Comparison of ENCODE assay signal across 8 cellular contexts in the genomic region with DNA sequence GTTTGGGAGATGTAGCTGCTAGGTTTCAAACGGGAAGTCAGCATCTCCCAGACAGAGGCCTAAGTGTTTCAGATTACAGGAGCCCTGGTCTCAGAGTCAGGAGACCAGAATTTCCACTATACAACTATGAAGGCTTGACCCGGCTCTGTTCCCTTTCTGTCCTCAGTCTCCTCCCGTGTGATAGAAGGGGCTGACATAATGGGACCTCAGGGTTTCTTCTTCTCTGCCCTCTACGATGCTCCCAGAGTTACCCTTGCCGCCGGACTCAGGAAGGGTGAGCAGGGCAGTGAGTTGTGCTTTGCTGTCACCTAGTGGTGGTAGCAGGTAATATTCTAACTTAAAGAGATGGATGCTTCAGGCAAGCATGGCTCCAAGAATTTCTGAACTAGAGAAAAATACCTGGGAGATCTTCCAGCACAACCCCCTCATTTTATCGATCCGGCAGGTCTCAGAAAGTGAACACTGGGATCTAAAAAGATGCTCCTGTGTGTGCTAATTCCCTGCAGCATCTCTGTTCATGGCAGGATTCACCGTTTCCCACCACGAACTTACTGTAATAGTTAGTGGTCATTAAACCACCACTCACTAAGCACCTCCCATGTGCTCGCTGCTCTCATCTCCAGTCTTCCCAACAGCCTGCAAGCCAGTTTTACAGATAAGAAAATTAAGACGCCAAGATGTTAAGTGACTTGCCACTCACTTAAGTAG.
DNase-seq lines count a peak whose midpoint lies in the region; ATAC-seq, FAIRE-seq and TF ChIP-seq lines count a peak whose summit lies in the region.

No MANE protein-coding gene starts in this region.

- H3K27ac Mint-ChIP-seq in activated naive CD8-positive, alpha-beta T cell treated with anti-CD3 and anti-CD28 coated beads, Interleukin-2, amount 10 ng/mL, durations not matched to agents 7 days and 5 days: no peak overlapping the region

- H3K4me2 ChIP-seq in A549: 0 out of 3 replicates have a peak overlapping the region, but pooled peaks have one; percentile 15

- intact Hi-C loops in heart right ventricle (cut with DNase I): loop anchor here (1.0 to 10.0 kb wide), 4 partner anchors 45 to 52 kb away; no protein-coding TSS in a partner anchor

- FAIRE-seq in A549 (lab: Jason Lieb, UNC): peak; percentile 18

- H3K9me3 ChIP-seq in A549 (no peaks in the 10 kb centered on the region), SJCRH30 (replicated peaks) (no peaks in the 10 kb centered on the region), heart right ventricle (no peaks in the 10 kb centered on the region)

- POLR2A ChIA-PET in A549 (lab: Yijun Ruan, JAX): no interaction called here
- POLR2A ChIA-PET in activated naive CD8-positive, alpha-beta T cell treated with anti-CD3 and anti-CD28 coated beads, Interleukin-2, amount 10 ng/mL, durations not matched to agents 7 days and 5 days (lab: Charles Lee): no interaction called here

- no peaks in the 10 kb centered on the region for H3K36me3 Mint-ChIP-seq in activated naive CD8-positive, alpha-beta T cell treated with anti-CD3 and anti-CD28 coated beads, Interleukin-2, amount 10 ng/mL, durations not matched to agents 7 days and 5 days

- H3K36me3 ChIP-seq in SJCRH30: no peaks in the 10 kb centered on the region
- H3K36me3 ChIP-seq in heart right ventricle: peaks cover 0 to 99% (median 0%) of the 10 kb centered on the region in 9 donors

- TF ChIP-seq POLR2A in A549 (IDR thresholded peaks at IDR 0.05; ENCODE audit: low read length): no peak

- peaks cover 7% of the 10 kb centered on the region; the same call in 2 of the 3 replicates for H3K4me1 ChIP-seq in A549
- no peaks in the 10 kb centered on the region for H3K4me1 ChIP-seq in SJCRH30
- H3K4me1 ChIP-seq in heart right ventricle: no peaks in the 10 kb centered on the region

- no peaks in the 10 kb centered on the region for H3K9me3 Mint-ChIP-seq in activated naive CD8-positive, alpha-beta T cell treated with anti-CD3 and anti-CD28 coated beads, Interleukin-2, amount 10 ng/mL, durations not matched to agents 7 days and 5 days

- ATAC-seq in A549: peak; percentile 75 to 87
- peak; percentile 68 for ATAC-seq in activated naive CD8-positive, alpha-beta T cell treated with anti-CD3 and anti-CD28 coated beads, Interleukin-2, amount 10 ng/mL, durations not matched to agents 7 days and 5 days (ENCODE audit: low read depth)
- ATAC-seq in heart right ventricle: peak; percentile 43 to 85 (median 76)
- ATAC-seq in GM18861 (IDR thresholded peaks at IDR 0.05; ENCODE audit: unreplicated experiment): no peak

- H3K27me3 ChIP-seq in SJCRH30 (0 out of 2 replicates have a peak, but pooled peaks cover 2% of the 10 kb centered on the region), heart right ventricle (no peaks in the 10 kb centered on the region)

- CTCF ChIA-PET in A549 (lab: Yijun Ruan, JAX): interaction anchor here (0.7 to 15.4 kb wide), 21 partner anchors 9 to 620 kb away, joined by 3 to 361 read pairs (median 7); no protein-coding TSS in a partner anchor

- TF ChIP-seq RAD21 in A549 (conservative IDR thresholded peaks at IDR 0.05 in 1 of 2, IDR thresholded peaks at IDR 0.05 in 1 of 2): peak; percentile 91 to 96

- H3K4me1 Mint-ChIP-seq in activated naive CD8-positive, alpha-beta T cell treated with anti-CD3 and anti-CD28 coated beads, Interleukin-2, amount 10 ng/mL, durations not matched to agents 7 days and 5 days: peaks cover 2% of the 10 kb centered on the region

- DNase-seq in A549 (ENCODE audit: low read depth in 1 of 2, low spot score in 1 of 2) (peak; percentile 72 to 79), Kasumi-1 (lab: John Stamatoyannopoulos, UW) (peak; percentile 7 to 33), SJCRH30 (peak; percentile 67 to 81), heart right ventricle (peak in 1 of 2 donors; percentile 67), putamen (ENCODE audit: low spot score) (peak; percentile 66)
- peak; percentile 49 for DNase-seq in activated naive CD8-positive, alpha-beta T cell treated with anti-CD3 and anti-CD28 coated beads, Interleukin-2, amount 10 ng/mL, durations not matched to agents 7 days and 5 days

- no peak for TF ChIP-seq EP300 in A549 (IDR thresholded peaks at IDR 0.05)

- H3K4me3 Mint-ChIP-seq in activated naive CD8-positive, alpha-beta T cell treated with anti-CD3 and anti-CD28 coated beads, Interleukin-2, amount 10 ng/mL, durations not matched to agents 7 days and 5 days: no peak overlapping the region

- H3K4me3 ChIP-seq in A549 (no peak overlapping the region), SJCRH30 (no peak overlapping the region), heart right ventricle (no peak overlapping the region)

- no peaks in the 10 kb centered on the region for H3K27me3 Mint-ChIP-seq in activated naive CD8-positive, alpha-beta T cell treated with anti-CD3 and anti-CD28 coated beads, Interleukin-2, amount 10 ng/mL, durations not matched to agents 7 days and 5 days

- 24% methylated on average over 12 of the region's 12 CpGs for WGBS in A549 (ENCODE audit: missing lambda C conversion rate)
- 26 to 29% methylated on average over 12 of the region's 12 CpGs for WGBS in heart right ventricle, 2 donors

- TF ChIP-seq CTCF in A549 (IDR thresholded peaks at IDR 0.05) (peak; percentile 90), GM12872 (IDR thresholded peaks at IDR 0.05; ENCODE audit: insufficient read depth, low read depth, low read length) (peak; percentile 90), heart right ventricle (IDR thresholded peaks at IDR 0.05) (peak; percentile 65 to 89 (median 84))

- H3K27ac ChIP-seq in A549: no peak overlapping the region
- no peak overlapping the region for H3K27ac ChIP-seq in SJCRH30
- no peak overlapping the region for H3K27ac ChIP-seq in heart right ventricle

TF ChIP-seq in A549, 52 proteins besides CTCF, POLR2A, EP300 and RAD21:
- TF ChIP-seq HEYL (CRISPR knock-in tag; IDR thresholded peaks at IDR 0.05) (no peak), RNF2 (IDR thresholded peaks at IDR 0.05; ENCODE audit: borderline replicate concordance, low read depth) (no peak), SMC3 (IDR thresholded peaks at IDR 0.05) (peak; percentile 80)
- TF ChIP-seq, protein P1, sequence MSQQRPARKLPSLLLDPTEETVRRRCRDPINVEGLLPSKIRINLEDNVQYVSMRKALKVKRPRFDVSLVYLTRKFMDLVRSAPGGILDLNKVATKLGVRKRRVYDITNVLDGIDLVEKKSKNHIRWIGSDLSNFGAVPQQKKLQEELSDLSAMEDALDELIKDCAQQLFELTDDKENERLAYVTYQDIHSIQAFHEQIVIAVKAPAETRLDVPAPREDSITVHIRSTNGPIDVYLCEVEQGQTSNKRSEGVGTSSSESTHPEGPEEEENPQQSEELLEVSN (IDR thresholded peaks at IDR 0.05; ENCODE audit: borderline replicate concordance, low read depth): no peak
- TF ChIP-seq, protein P2, sequence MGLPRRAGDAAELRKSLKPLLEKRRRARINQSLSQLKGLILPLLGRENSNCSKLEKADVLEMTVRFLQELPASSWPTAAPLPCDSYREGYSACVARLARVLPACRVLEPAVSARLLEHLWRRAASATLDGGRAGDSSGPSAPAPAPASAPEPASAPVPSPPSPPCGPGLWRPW (IDR thresholded peaks at IDR 0.05): no peak
